14 cellular contexts compared by ENCODE assay signal in genomic region chr6:26332843-26333242, GRCh38. TPM values are rescaled to one million over a fixed set of nuclear protein-coding genes. Genes with fewer than 3 reads are reported as not detected.
DNase-seq lines count a peak whose midpoint lies in the region; ATAC-seq and TF ChIP-seq lines count a peak whose summit lies in the region.
"Had no signal": no experiment of that assay in that cellular context is flagged by ENCODE, and none has a peak within 500 bp of the region (broad histone marks: within the 10 kb centered on the region; RNA-seq: fewer than 3 reads in every experiment).

No MANE protein-coding gene starts in this region.

- peak overlapping the region; percentile 82 for H3K4me2 ChIP-seq in hepatocyte

- H3K9me3 Mint-ChIP-seq in T-helper 1 cell treated with Interleukin-12 subunit alpha and Interleukin-12 subunit beta and Interleukin-4 antibody, amounts not matched to agents 30 μg/mL and 1 μg/mL, for 36 hours = no peaks in the 10 kb centered on the region

- H3K36me3 ChIP-seq in H7 (replicated peaks; ENCODE audit: control insufficient read depth, insufficient read depth, low read length) = no peaks in the 10 kb centered on the region
- H3K36me3 ChIP-seq in SK-N-MC (ENCODE audit: insufficient read depth, low read length) = no peaks in the 10 kb centered on the region
- H3K36me3 ChIP-seq in hepatocyte (replicated peaks; ENCODE audit: insufficient read depth, low read depth) = no peaks in the 10 kb centered on the region
- H3K36me3 ChIP-seq: pancreas had no signal

- ATAC-seq in HG03108 (IDR thresholded peaks at IDR 0.05; ENCODE audit: unreplicated experiment) = no peak
- ATAC-seq: pancreas had no signal

- H3K36me3 Mint-ChIP-seq in T-helper 1 cell treated with Interleukin-12 subunit alpha and Interleukin-12 subunit beta and Interleukin-4 antibody, amounts not matched to agents 30 μg/mL and 1 μg/mL, for 36 hours (ENCODE audit: low read depth) = peaks cover 1% of the 10 kb centered on the region

- no peak overlapping the region for H2AFZ ChIP-seq in hepatocyte

- no peak for DNase-seq in T-helper 1 cell
- no peak for DNase-seq in H7
- DNase-seq in SK-N-MC (ENCODE audit: low read depth, low spot score) = no peak
- no peak for DNase-seq in hepatocyte (ENCODE audit: low spot score)
- DNase-seq in GM13976 (ENCODE audit: low spot score) = no peak
- DNase-seq in stimulated activated CD4-positive, alpha-beta T cell treated with anti-CD3 and anti-CD28 coated beads, Interleukin-2, amount 100 ng/mL, for 48 hours = no peak
- DNase-seq: DMS 273 treated with DMSO at 0.1 percent for 48 hours, KG1, mesendoderm, NCI-H1930, pancreas, SHP77 had no signal

- WGBS in hepatocyte (ENCODE audit: low lambda C conversion rate, missing lambda C conversion rate) = 67% methylated on average over 3 of the region's 3 CpGs

- H3K9me3 ChIP-seq in SK-N-MC (ENCODE audit: low read depth, low read length) (no peaks in the 10 kb centered on the region), hepatocyte (ENCODE audit: low read depth) (no peaks in the 10 kb centered on the region)
- H3K9me3 ChIP-seq: pancreas had no signal

- peaks cover 27% of the 10 kb centered on the region for H3K27me3 Mint-ChIP-seq in T-helper 1 cell treated with Interleukin-12 subunit alpha and Interleukin-12 subunit beta and Interleukin-4 antibody, amounts not matched to agents 30 μg/mL and 1 μg/mL, for 36 hours (ENCODE audit: low read depth)

- H4K20me1 ChIP-seq in hepatocyte (ENCODE audit: insufficient read depth, poor library complexity, severe bottlenecking) = no peaks in the 10 kb centered on the region

- TF ChIP-seq CTCF in hepatocyte (IDR thresholded peaks at IDR 0.05; ENCODE audit: poor library complexity) (no peak), GM13976 (IDR thresholded peaks at IDR 0.05; ENCODE audit: borderline replicate concordance, control extremely low read depth, extremely low read depth, insufficient read depth, missing control alignments) (no peak)

- H3K27ac ChIP-seq in SK-N-MC (no peak overlapping the region), hepatocyte (no peak overlapping the region)
- H3K27ac ChIP-seq: pancreas had no signal

- no peaks in the 10 kb centered on the region for H3K79me2 ChIP-seq in hepatocyte

- no peak overlapping the region for H3K9ac ChIP-seq in SK-N-MC (ENCODE audit: insufficient read length)

- H3K4me1 Mint-ChIP-seq in T-helper 1 cell treated with Interleukin-12 subunit alpha and Interleukin-12 subunit beta and Interleukin-4 antibody, amounts not matched to agents 30 μg/mL and 1 μg/mL, for 36 hours (ENCODE audit: low read depth) = peaks cover 49% of the 10 kb centered on the region

- H3K4me3 ChIP-seq in H7 (ENCODE audit: insufficient read depth, low read depth, low read length) = peak overlapping the region; percentile 54; the same call in 1 of the 2 replicates
- H3K4me3 ChIP-seq in SK-N-MC = peak overlapping the region; percentile 94
- no peak overlapping the region for H3K4me3 ChIP-seq in hepatocyte
- H3K4me3 ChIP-seq: pancreas had no signal

- in situ Hi-C loops in GM13976 (cut with MboI; ENCODE audit: low sequenced_read_pairs, unreplicated experiment) = loop anchor here (10.0 kb wide), 1 partner anchor 222 kb away; no protein-coding TSS in a partner anchor

- H3K4me1 ChIP-seq in hepatocyte (ENCODE audit: insufficient read depth) = peaks cover 18% of the 10 kb centered on the region
- H3K4me1 ChIP-seq: pancreas had no signal

- H3K27ac Mint-ChIP-seq in T-helper 1 cell treated with Interleukin-12 subunit alpha and Interleukin-12 subunit beta and Interleukin-4 antibody, amounts not matched to agents 30 μg/mL and 1 μg/mL, for 36 hours = no peak overlapping the region

- peak overlapping the region; percentile 56 for H3K4me3 Mint-ChIP-seq in T-helper 1 cell treated with Interleukin-12 subunit alpha and Interleukin-12 subunit beta and Interleukin-4 antibody, amounts not matched to agents 30 μg/mL and 1 μg/mL, for 36 hours

- H3K9me2 ChIP-seq in hepatocyte (replicated peaks; ENCODE audit: insufficient read depth) = no peaks in the 10 kb centered on the region

- peaks cover 13% of the 10 kb centered on the region for H3K27me3 ChIP-seq in H7 (ENCODE audit: control insufficient read depth, insufficient read depth, low read length)
- peaks cover 35% of the 10 kb centered on the region for H3K27me3 ChIP-seq in hepatocyte

RNA-seq across cellular contexts. Expression of gene BTN3A2, which starts 32.2 kb away (rescaled TPM):
- total RNA-seq in H7 (2014; rRNA removed; shearing (Covaris generic)) = 1.4 and 1.6 TPM in 2 replicates
- 8.3 and 10.8 TPM in 2 replicates for total RNA-seq in hepatocyte
- 6.5 and 7.4 TPM in 2 replicates for polyA plus RNA-seq in hepatocyte

RNA-seq across cellular contexts. Expression of gene BTN2A2, which starts 50.1 kb away (rescaled TPM):
- 9.5 and 10.6 TPM in 2 replicates for total RNA-seq in H7 (2014; rRNA removed; shearing (Covaris generic))
- 12.8 and 17.3 TPM in 2 replicates for total RNA-seq in hepatocyte
- 8.2 and 10.6 TPM in 2 replicates for polyA plus RNA-seq in hepatocyte
